Comparison of ENCODE assay signal across 8 cellular contexts in genomic region chr12:124294686-124295315, GRCh38. TPM values are rescaled to one million over a fixed set of nuclear protein-coding genes. Genes with fewer than 3 reads are reported as not detected.
DNase-seq lines count a peak whose midpoint lies in the region; ATAC-seq, FAIRE-seq and TF ChIP-seq lines count a peak whose summit lies in the region.

Gene RFLNA, plus strand, starts transcription at chr12:124295093. Its CDS starts 337 bp downstream, at chr12:124295430.

- H3K4me2 ChIP-seq in BLaER1 treated with 17β-estradiol and CSF1 and Interleukin-3, amounts not matched to agents 10 nM and 100 nM: peak within 1 kb of the TSS; percentile 76 to 91 (median 86)

- no peak for FAIRE-seq in pancreas (lab: Jason Lieb, UNC)

- H3K4me1 ChIP-seq in BLaER1 treated with 17β-estradiol and CSF1 and Interleukin-3, amounts not matched to agents 10 nM and 100 nM: peaks cover 23 to 34% (median 28%) of the 10 kb centered on the region in 10 experiments
- H3K4me1 ChIP-seq in SJCRH30 (peaks cover 14% of the 10 kb centered on the region; the same call in 1 of the 2 replicates), foreskin keratinocyte (no peaks in the 10 kb centered on the region), pancreas (peaks cover 0 to 4% (median 0%) of the 10 kb centered on the region in 3 donors)

- H3K9me3 ChIP-seq in BLaER1 treated with 17β-estradiol and CSF1 and Interleukin-3, amounts not matched to agents 10 nM and 100 nM (replicated peaks in 1 of 11): no peaks in the 10 kb centered on the region
- no peaks in the 10 kb centered on the region for H3K9me3 ChIP-seq in SJCRH30 (replicated peaks)
- H3K9me3 ChIP-seq in pancreas: no peaks in the 10 kb centered on the region

- peak; percentile 72 for DNase-seq in SJCRH30
- DNase-seq in foreskin keratinocyte: no peak
- DNase-seq in pancreas: no peak
- no peak for DNase-seq in EL
- no peak for DNase-seq in mesenteric fat pad (ENCODE audit: low spot score)

- no peaks in the 10 kb centered on the region for H3K36me3 ChIP-seq in BLaER1 treated with 17β-estradiol and CSF1 and Interleukin-3, amounts not matched to agents 10 nM and 100 nM
- H3K36me3 ChIP-seq in SJCRH30 (peaks cover 7% of the 10 kb centered on the region), pancreas (no peaks in the 10 kb centered on the region)

- intact Hi-C loops in pancreas (cut with DNase I): no loop called here

- H3K27me3 ChIP-seq in BLaER1 treated with 17β-estradiol and CSF1 and Interleukin-3, amounts not matched to agents 10 nM and 100 nM: peaks cover 56 to 77% (median 69%) of the 10 kb centered on the region in 11 experiments
- no peaks in the 10 kb centered on the region for H3K27me3 ChIP-seq in SJCRH30
- H3K27me3 ChIP-seq in foreskin keratinocyte: peaks cover 35% of the 10 kb centered on the region
- peaks cover 0 to 3% (median 0%) of the 10 kb centered on the region in 4 donors for H3K27me3 ChIP-seq in pancreas

- peak within 1 kb of the TSS in 10 of 11 experiments; percentile 11 to 57 (median 41); a peak in 9 of 22 replicates for H3K9ac ChIP-seq in BLaER1 treated with 17β-estradiol and CSF1 and Interleukin-3, amounts not matched to agents 10 nM and 100 nM

- ATAC-seq in foreskin keratinocyte: peak; percentile 18
- peak in 3 of 4 donors; percentile 48 to 71 (median 53) for ATAC-seq in pancreas
- no peak for ATAC-seq in HG03342 (IDR thresholded peaks at IDR 0.05; ENCODE audit: unreplicated experiment)
- no peak for ATAC-seq in GM19035 (IDR thresholded peaks at IDR 0.05; ENCODE audit: unreplicated experiment)

- H4K20me1 ChIP-seq in BLaER1 treated with 17β-estradiol and CSF1 and Interleukin-3, amounts not matched to agents 10 nM and 100 nM: peaks cover 0 to 42% (median 0%) of the 10 kb centered on the region in 11 experiments; a peak in 8 of 22 replicates

- TF ChIP-seq CTCF in foreskin keratinocyte (conservative IDR thresholded peaks at IDR 0.05): peak; percentile 11
- no peak for TF ChIP-seq CTCF in pancreas (IDR thresholded peaks at IDR 0.05)

- WGBS in pancreas, 2 donors: 8 to 13% methylated on average over 38 to 62 of the region's 63 CpGs

- H3K27ac ChIP-seq in BLaER1 treated with 17β-estradiol and CSF1 and Interleukin-3, amounts not matched to agents 10 nM and 100 nM: no peak within 1 kb of the TSS
- H3K27ac ChIP-seq in SJCRH30 (peak within 1 kb of the TSS; percentile 69), foreskin keratinocyte (no peak within 1 kb of the TSS), pancreas (no peak within 1 kb of the TSS)

- H3K4me3 ChIP-seq in BLaER1 treated with 17β-estradiol and CSF1 and Interleukin-3, amounts not matched to agents 10 nM and 100 nM: peak within 1 kb of the TSS; percentile 37 to 66 (median 50)
- peak within 1 kb of the TSS; percentile 91 for H3K4me3 ChIP-seq in SJCRH30
- peak within 1 kb of the TSS in 1 of 4 donors; percentile 12 for H3K4me3 ChIP-seq in pancreas

RNA-seq across cellular contexts. Expression of gene RFLNA, which starts in this region (rescaled TPM):
- 56.4 and 57.2 TPM in 2 replicates for total RNA-seq in SJCRH30 (2014; rRNA removed; shearing (Covaris generic))
- total RNA-seq in foreskin keratinocyte (4.7 and 45.5 TPM in 2 replicates), pancreas (1 to 10 TPM in 1 of 6 donors, under 1 TPM in 5; 0.09 to 1.3 (median 0.54) TPM), mesenteric fat pad (not detected)
- polyA plus RNA-seq in foreskin keratinocyte (4.3 and 44.3 TPM in 2 replicates), pancreas (under 1 TPM; 0.30 to 0.40 TPM)

Comparison
In these comparisons a context has a peak if more than half of its experiments do, and no peak if none do; other contexts are left out.
1. DNase-seq: peak in SJCRH30 (2 of 2); none in foreskin keratinocyte (0 of 2), pancreas (0 of 6), EL (single experiment) and mesenteric fat pad (single experiment).
2. ATAC-seq: peak in foreskin keratinocyte (single experiment) and pancreas (3 of 4); none in HG03342 (single experiment) and GM19035 (single experiment).